Comparison of ENCODE assay signal across 8 cellular contexts in the genomic region with DNA sequence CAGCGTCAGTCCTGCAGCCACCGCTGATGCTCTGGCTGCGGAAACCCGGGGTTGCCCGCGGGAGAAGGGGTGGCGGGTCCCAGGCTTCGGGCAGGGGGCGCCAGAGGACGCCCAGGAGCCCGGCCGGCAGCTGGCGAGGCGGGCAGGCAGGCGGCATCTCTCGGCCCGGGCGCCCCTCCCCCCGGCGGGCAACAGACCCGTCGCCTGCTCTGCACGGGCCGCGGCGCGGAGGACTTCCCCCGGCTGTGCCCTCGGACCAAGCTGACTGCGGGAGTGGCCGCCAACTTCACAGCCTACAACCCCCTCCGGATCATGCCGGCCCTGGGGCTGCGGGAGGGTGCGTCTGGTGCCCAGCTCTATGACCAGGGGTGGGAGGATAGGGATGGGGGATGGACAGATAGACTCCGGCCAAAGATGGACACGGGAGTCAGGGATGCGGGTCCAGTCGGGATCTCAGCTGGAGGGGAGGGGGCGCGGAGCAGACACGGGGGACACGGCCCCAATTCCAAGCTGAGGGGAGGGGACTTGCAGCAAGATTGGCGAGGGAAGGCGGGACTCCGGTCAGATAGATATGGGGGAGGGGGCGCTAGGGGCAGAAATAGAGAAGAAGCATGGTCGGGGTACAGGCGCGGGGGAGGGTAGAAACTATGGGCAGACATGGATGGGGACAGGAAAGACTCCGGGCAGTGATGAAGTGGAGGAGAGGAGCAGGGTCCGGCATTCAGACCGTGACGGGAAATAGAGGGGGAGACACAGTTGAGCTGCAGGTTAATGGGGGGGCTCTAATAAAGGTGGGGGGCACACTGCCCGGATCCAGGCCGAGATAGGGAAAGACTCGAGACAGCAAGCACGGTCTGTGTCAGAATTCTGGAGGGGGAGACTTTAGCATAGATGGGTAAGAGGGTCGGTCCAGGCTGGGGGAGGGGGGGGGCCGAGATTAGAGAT. TPM values are rescaled to one million over a fixed set of nuclear protein-coding genes. Genes with fewer than 3 reads are reported as not detected.
DNase-seq lines count a peak whose midpoint lies in the region; ATAC-seq and TF ChIP-seq lines count a peak whose summit lies in the region.

No MANE protein-coding gene starts in this region.

- H3K9me3 Mint-ChIP-seq in endothelial cell (ENCODE audit: unreplicated experiment) = no peaks in the 10 kb centered on the region

- peaks cover 8% of the 10 kb centered on the region for H3K4me1 Mint-ChIP-seq in endothelial cell (ENCODE audit: unreplicated experiment)

- H3K27ac Mint-ChIP-seq in endothelial cell (ENCODE audit: unreplicated experiment) = no peak overlapping the region

- peak; percentile 53 for TF ChIP-seq CTCF in endothelial cell (IDR thresholded peaks at IDR 0.05; ENCODE audit: unreplicated experiment)

- H3K36me3 Mint-ChIP-seq in endothelial cell (ENCODE audit: low read depth, unreplicated experiment) = peaks cover 7% of the 10 kb centered on the region

- DNase-seq in Ammon's horn (ENCODE audit: low spot score) (peak; percentile 82), HCEC 1CT (peak; percentile 37), NCI-H82 (lab: John Stamatoyannopoulos, UW) (peak; percentile 93), endothelial cell (ENCODE audit: low spot score) (peak; percentile 90), midbrain (lab: John Stamatoyannopoulos, UW) (peak; percentile 83)
- DNase-seq in activated CD8-positive, alpha-beta memory T cell treated with anti-CD3 and anti-CD28 coated beads, Interleukin-2, amount 50 U/mL, for 4 hours = peak; percentile 69
- DNase-seq in stimulated activated CD8-positive, alpha-beta memory T cell treated with anti-CD3 and anti-CD28 coated beads, Interleukin-7, amount 100 ng/mL, for 48 hours (ENCODE audit: extremely low read depth in 1 of 2, low read depth in 1 of 2) = peak; percentile 45

- H3K27me3 Mint-ChIP-seq in endothelial cell (ENCODE audit: unreplicated experiment) = peaks cover 12% of the 10 kb centered on the region

- H3K4me3 Mint-ChIP-seq in endothelial cell (ENCODE audit: unreplicated experiment) = peak overlapping the region; percentile 78

- no peak for ATAC-seq in GM18868 (IDR thresholded peaks at IDR 0.05; ENCODE audit: unreplicated experiment)

RNA-seq across cellular contexts. Expression of gene ADGRB2, which starts 1.1 kb away (rescaled TPM):
- 0.44 TPM for total RNA-seq in endothelial cell (ENCODE audit: unreplicated experiment)

RNA-seq across cellular contexts. Expression of gene SPOCD1, which starts 52.8 kb away (rescaled TPM):
- total RNA-seq in endothelial cell (ENCODE audit: unreplicated experiment) = 1.5 TPM

RNA-seq across cellular contexts. Expression of gene COL16A1, which starts 59.2 kb away (rescaled TPM):
- 5.3 TPM for total RNA-seq in endothelial cell (ENCODE audit: unreplicated experiment)

Comparison
In these comparisons a context has a peak if more than half of its experiments do, and no peak if none do; other contexts are left out.
1. DNase-seq: peak in every context shown above with its lines; median percentile 93 in NCI-H82; 90 in endothelial cell; 83 in midbrain; 82 in Ammon's horn; 69 in activated CD8-positive, alpha-beta memory T cell treated with anti-CD3 and anti-CD28 coated beads, Interleukin-2, amount 50 U/mL, for 4 hours; 45 in stimulated activated CD8-positive, alpha-beta memory T cell treated with anti-CD3 and anti-CD28 coated beads, Interleukin-7, amount 100 ng/mL, for 48 hours; 37 in HCEC 1CT.